ENCODE assay signal across 1 cellular context in the genomic region with DNA sequence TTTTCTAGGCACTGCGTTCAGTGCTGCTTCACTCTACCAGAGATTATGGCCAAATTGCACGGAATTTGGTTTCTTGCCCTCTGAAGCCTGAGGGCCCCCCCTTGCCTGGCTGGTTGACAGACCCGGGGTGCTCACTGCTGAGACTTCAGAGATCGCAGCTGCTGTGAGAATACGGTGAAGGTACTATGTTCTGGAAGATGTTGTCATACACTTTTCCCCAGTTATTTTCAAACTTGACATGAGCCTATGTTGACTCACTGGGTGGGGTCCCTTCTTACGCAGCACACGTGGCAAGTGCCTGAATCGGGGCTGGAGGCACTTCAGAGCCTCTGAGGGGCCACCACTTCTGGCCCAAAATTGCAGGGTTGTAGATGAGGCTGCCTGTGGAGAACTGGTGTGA.
TF ChIP-seq lines count a peak whose summit lies in the region.

No MANE protein-coding gene starts in this region.

TF ChIP-seq in K562, 482 proteins besides CTCF, POLR2A, EP300 and RAD21:
- 0 out of 2 replicates have a peak, but pooled peaks have one; percentile 37 for TF ChIP-seq ZNF592 (IDR thresholded peaks at IDR 0.05)
- peak; percentile 45; the same call in 1 of the 2 replicates for TF ChIP-seq MAX (CRISPR knock-in tag; IDR thresholded peaks at IDR 0.05)
- peak in 1 of 2 experiments; percentile 26; a peak in 2 of 4 replicates for TF ChIP-seq MNT (conservative IDR thresholded peaks at IDR 0.05)
- peak; percentile 37; the same call in 1 of the 2 replicates for TF ChIP-seq FOSL1 (tag; conservative IDR thresholded peaks at IDR 0.05)
- peak; percentile 12; the same call in 1 of the 2 replicates for TF ChIP-seq L3MBTL2 (IDR thresholded peaks at IDR 0.05)
- TF ChIP-seq, protein P1, sequence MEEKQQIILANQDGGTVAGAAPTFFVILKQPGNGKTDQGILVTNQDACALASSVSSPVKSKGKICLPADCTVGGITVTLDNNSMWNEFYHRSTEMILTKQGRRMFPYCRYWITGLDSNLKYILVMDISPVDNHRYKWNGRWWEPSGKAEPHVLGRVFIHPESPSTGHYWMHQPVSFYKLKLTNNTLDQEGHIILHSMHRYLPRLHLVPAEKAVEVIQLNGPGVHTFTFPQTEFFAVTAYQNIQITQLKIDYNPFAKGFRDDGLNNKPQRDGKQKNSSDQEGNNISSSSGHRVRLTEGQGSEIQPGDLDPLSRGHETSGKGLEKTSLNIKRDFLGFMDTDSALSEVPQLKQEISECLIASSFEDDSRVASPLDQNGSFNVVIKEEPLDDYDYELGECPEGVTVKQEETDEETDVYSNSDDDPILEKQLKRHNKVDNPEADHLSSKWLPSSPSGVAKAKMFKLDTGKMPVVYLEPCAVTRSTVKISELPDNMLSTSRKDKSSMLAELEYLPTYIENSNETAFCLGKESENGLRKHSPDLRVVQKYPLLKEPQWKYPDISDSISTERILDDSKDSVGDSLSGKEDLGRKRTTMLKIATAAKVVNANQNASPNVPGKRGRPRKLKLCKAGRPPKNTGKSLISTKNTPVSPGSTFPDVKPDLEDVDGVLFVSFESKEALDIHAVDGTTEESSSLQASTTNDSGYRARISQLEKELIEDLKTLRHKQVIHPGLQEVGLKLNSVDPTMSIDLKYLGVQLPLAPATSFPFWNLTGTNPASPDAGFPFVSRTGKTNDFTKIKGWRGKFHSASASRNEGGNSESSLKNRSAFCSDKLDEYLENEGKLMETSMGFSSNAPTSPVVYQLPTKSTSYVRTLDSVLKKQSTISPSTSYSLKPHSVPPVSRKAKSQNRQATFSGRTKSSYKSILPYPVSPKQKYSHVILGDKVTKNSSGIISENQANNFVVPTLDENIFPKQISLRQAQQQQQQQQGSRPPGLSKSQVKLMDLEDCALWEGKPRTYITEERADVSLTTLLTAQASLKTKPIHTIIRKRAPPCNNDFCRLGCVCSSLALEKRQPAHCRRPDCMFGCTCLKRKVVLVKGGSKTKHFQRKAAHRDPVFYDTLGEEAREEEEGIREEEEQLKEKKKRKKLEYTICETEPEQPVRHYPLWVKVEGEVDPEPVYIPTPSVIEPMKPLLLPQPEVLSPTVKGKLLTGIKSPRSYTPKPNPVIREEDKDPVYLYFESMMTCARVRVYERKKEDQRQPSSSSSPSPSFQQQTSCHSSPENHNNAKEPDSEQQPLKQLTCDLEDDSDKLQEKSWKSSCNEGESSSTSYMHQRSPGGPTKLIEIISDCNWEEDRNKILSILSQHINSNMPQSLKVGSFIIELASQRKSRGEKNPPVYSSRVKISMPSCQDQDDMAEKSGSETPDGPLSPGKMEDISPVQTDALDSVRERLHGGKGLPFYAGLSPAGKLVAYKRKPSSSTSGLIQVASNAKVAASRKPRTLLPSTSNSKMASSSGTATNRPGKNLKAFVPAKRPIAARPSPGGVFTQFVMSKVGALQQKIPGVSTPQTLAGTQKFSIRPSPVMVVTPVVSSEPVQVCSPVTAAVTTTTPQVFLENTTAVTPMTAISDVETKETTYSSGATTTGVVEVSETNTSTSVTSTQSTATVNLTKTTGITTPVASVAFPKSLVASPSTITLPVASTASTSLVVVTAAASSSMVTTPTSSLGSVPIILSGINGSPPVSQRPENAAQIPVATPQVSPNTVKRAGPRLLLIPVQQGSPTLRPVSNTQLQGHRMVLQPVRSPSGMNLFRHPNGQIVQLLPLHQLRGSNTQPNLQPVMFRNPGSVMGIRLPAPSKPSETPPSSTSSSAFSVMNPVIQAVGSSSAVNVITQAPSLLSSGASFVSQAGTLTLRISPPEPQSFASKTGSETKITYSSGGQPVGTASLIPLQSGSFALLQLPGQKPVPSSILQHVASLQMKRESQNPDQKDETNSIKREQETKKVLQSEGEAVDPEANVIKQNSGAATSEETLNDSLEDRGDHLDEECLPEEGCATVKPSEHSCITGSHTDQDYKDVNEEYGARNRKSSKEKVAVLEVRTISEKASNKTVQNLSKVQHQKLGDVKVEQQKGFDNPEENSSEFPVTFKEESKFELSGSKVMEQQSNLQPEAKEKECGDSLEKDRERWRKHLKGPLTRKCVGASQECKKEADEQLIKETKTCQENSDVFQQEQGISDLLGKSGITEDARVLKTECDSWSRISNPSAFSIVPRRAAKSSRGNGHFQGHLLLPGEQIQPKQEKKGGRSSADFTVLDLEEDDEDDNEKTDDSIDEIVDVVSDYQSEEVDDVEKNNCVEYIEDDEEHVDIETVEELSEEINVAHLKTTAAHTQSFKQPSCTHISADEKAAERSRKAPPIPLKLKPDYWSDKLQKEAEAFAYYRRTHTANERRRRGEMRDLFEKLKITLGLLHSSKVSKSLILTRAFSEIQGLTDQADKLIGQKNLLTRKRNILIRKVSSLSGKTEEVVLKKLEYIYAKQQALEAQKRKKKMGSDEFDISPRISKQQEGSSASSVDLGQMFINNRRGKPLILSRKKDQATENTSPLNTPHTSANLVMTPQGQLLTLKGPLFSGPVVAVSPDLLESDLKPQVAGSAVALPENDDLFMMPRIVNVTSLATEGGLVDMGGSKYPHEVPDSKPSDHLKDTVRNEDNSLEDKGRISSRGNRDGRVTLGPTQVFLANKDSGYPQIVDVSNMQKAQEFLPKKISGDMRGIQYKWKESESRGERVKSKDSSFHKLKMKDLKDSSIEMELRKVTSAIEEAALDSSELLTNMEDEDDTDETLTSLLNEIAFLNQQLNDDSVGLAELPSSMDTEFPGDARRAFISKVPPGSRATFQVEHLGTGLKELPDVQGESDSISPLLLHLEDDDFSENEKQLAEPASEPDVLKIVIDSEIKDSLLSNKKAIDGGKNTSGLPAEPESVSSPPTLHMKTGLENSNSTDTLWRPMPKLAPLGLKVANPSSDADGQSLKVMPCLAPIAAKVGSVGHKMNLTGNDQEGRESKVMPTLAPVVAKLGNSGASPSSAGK (IDR thresholded peaks at IDR 0.05) = 0 out of 2 replicates have a peak, but pooled peaks have one; percentile 13
- TF ChIP-seq FOXA3 (CRISPR knock-in tag; conservative IDR thresholded peaks at IDR 0.05 in 1 of 2, IDR thresholded peaks at IDR 0.05 in 1 of 2) = peak in 1 of 2 experiments; percentile 83; a peak in 1 of 4 replicates
- TF ChIP-seq CXXC5 (CRISPR knock-in tag; IDR thresholded peaks at IDR 0.05) = 0 out of 2 replicates have a peak, but pooled peaks have one; percentile 20
